17 cellular contexts compared by ENCODE assay signal in the genomic region with DNA sequence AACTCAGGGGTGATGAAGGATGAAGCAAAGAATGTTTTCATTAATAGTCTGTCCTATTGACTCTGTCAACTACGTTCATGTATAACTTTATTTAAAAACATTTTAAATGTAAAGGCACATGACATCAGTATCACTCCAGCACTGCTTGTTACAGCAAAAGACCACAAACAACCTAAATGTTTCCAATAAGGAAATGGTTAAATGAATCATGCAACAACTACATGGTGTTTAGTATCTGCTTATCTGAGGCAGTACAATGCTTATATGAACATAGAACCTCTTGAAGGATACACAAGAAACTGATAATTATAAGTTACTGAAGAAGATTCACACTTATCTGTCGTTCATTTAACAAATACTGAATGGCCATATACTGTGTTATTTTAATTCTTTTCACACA.
"Had no signal": no experiment of that assay in that cellular context is flagged by ENCODE, and none has a peak within 500 bp of the region (broad histone marks: within the 10 kb centered on the region; RNA-seq: fewer than 3 reads in every experiment).

No MANE protein-coding gene starts in this region.

- H3K27me3 Mint-ChIP-seq: activated CD4-positive, alpha-beta memory T cell treated with anti-CD3 and anti-CD28 coated beads, Interleukin-2, amount 10 ng/mL, durations not matched to agents 7 days and 5 days; naive B cell had no signal

- H3K36me3 ChIP-seq: left ventricle myocardium inferior, neural progenitor cell, pancreas, sigmoid colon had no signal

- H3K27ac ChIP-seq: body of pancreas, left ventricle myocardium inferior, neural progenitor cell, pancreas, sigmoid colon, spleen had no signal

- ATAC-seq: body of pancreas, pancreas had no signal

- DNase-seq: activated CD4-positive, alpha-beta memory T cell treated with anti-CD3 and anti-CD28 coated beads, Interleukin-2, amount 10 ng/mL, durations not matched to agents 7 days and 5 days; activated CD4-positive, alpha-beta T cell treated with anti-CD3 and anti-CD28 coated beads for 1 hour; activated naive CD4-positive, alpha-beta T cell treated with anti-CD3 and anti-CD28 coated beads for 36 hours; amygdala; body of pancreas; caudate nucleus; foreskin fibroblast; glutamatergic neuron; hypothalamus; kidney; left ventricle myocardium inferior; naive B cell; pancreas; sigmoid colon; spleen; stimulated activated CD4-positive, alpha-beta T cell treated with anti-CD3 and anti-CD28 coated beads, Interleukin-1b, Interleukin-23, amount 100 ng/mL, for 48 hours had no signal

- H3K4me3 ChIP-seq: body of pancreas, left ventricle myocardium inferior, neural progenitor cell, pancreas, sigmoid colon, spleen had no signal

- H3K9me3 ChIP-seq: body of pancreas, left ventricle myocardium inferior, pancreas, sigmoid colon, spleen had no signal

- H3K9me3 Mint-ChIP-seq: activated CD4-positive, alpha-beta memory T cell treated with anti-CD3 and anti-CD28 coated beads, Interleukin-2, amount 10 ng/mL, durations not matched to agents 7 days and 5 days; activated naive CD4-positive, alpha-beta T cell treated with anti-CD3 and anti-CD28 coated beads for 36 hours; naive B cell had no signal

- H3K4me3 Mint-ChIP-seq: activated CD4-positive, alpha-beta memory T cell treated with anti-CD3 and anti-CD28 coated beads, Interleukin-2, amount 10 ng/mL, durations not matched to agents 7 days and 5 days; activated naive CD4-positive, alpha-beta T cell treated with anti-CD3 and anti-CD28 coated beads for 36 hours; naive B cell; neural progenitor cell had no signal

- H3K27me3 ChIP-seq: body of pancreas, neural progenitor cell, pancreas, sigmoid colon, spleen had no signal

- H3K27ac Mint-ChIP-seq: activated naive CD4-positive, alpha-beta T cell treated with anti-CD3 and anti-CD28 coated beads for 36 hours; naive B cell; neural progenitor cell had no signal
